14 cellular contexts compared by ENCODE assay signal in the genomic region with DNA sequence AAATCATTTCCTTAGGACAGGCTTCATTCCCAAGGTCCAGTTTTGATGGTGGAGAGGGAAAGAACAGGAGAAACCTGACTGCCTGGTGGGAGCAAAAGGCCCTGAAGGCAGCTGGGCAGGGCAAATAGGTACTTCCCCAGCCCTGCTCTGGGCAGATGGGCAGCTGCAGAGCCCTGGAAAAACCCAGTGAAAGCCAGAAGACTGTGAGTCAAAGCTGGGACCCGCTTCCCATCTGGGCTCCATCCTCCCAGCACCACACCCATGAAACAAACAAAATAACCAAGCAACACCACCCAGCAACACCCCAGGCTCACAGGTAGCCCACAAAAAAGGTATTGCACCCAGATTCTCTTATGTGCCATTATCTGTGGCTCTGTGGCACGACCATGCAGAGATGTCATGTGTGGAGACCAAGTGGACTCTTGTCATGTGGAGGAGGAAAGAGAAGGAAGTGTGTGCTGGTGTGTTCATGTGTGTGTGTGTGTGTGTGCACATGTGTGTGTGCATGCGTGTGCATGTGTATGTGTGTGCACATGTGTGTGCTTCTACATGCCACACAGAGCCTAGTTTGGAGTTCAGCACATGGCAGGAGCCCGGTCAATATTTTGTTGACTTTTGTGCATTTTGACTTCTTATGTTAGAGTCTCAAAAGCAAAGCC. TPM values are rescaled to one million over a fixed set of nuclear protein-coding genes. Genes with fewer than 3 reads are reported as not detected.
DNase-seq lines count a peak whose midpoint lies in the region; ATAC-seq and TF ChIP-seq lines count a peak whose summit lies in the region.
"Had no signal": no experiment of that assay in that cellular context is flagged by ENCODE, and none has a peak within 500 bp of the region (broad histone marks: within the 10 kb centered on the region; RNA-seq: fewer than 3 reads in every experiment).

No MANE protein-coding gene starts in this region.

- H3K27ac ChIP-seq in BLaER1 (0 out of 2 replicates have a peak overlapping the region, but pooled peaks have one; percentile 1), HEK293 (ENCODE audit: extremely low read depth, low read depth, low read length) (no peak overlapping the region), neuronal stem cell (replicated peaks; ENCODE audit: low read length) (no peak overlapping the region)
- H3K27ac ChIP-seq: A549 had no signal

- H3K4me3 ChIP-seq in BLaER1 (no peak overlapping the region), HEK293 (ENCODE audit: low read depth, low read length) (no peak overlapping the region), epithelial cell of esophagus (ENCODE audit: low read length) (no peak overlapping the region), neuronal stem cell (ENCODE audit: low read length in 2 of 2) (peak overlapping the region in 1 of 2 donors; percentile 40)
- H3K4me3 ChIP-seq: A549 had no signal

- H4K91ac ChIP-seq in neuronal stem cell (ENCODE audit: low read depth, low read length, poor library complexity): no peak overlapping the region

- DNase-seq in epithelial cell of esophagus (ENCODE audit: low read depth) (peak; percentile 45), neuronal stem cell (ENCODE audit: low spot score) (no peak), NCI-H2227 treated with DMSO at 0.1 percent for 48 hours (lab: John Stamatoyannopoulos, UW) (no peak), NCI-H1694 treated with DMSO at 0.1 percent for 48 hours (lab: John Stamatoyannopoulos, UW) (no peak)
- DNase-seq: CD4-positive, alpha-beta memory T cell; DMS79 treated with DMSO at 0.1 percent for 48 hours; Karpas-422; NCI-H2029; NCI-H510A treated with DMSO at 0.1 percent for 48 hours; SHP77 had no signal

- no peak overlapping the region for H3K14ac ChIP-seq in neuronal stem cell (ENCODE audit: low read length)

- H3K23ac ChIP-seq in neuronal stem cell (ENCODE audit: low read depth, low read length, poor library complexity): no peak overlapping the region

- H2BK15ac ChIP-seq in neuronal stem cell (ENCODE audit: low read length): no peak overlapping the region

- H2AFZ ChIP-seq in neuronal stem cell (ENCODE audit: low read length): no peak overlapping the region

- H3K79me1 ChIP-seq in neuronal stem cell (ENCODE audit: low read depth, low read length): no peaks in the 10 kb centered on the region

- H3K9ac ChIP-seq in BLaER1: no peak overlapping the region
- H3K9ac ChIP-seq in neuronal stem cell (ENCODE audit: low read depth, low read length, poor library complexity): no peak overlapping the region

- ATAC-seq in GM19452 (IDR thresholded peaks at IDR 0.05; ENCODE audit: unreplicated experiment): no peak
- ATAC-seq: A549 had no signal

- H4K20me1 ChIP-seq in BLaER1: no peaks in the 10 kb centered on the region

- no peak overlapping the region for H2BK12ac ChIP-seq in neuronal stem cell (ENCODE audit: low read length)

- H3K9me3 ChIP-seq in BLaER1: no peaks in the 10 kb centered on the region
- H3K9me3 ChIP-seq in HEK293 (ENCODE audit: control insufficient read depth, insufficient read depth, low read depth, low read length): no peaks in the 10 kb centered on the region
- no peaks in the 10 kb centered on the region for H3K9me3 ChIP-seq in neuronal stem cell (replicated peaks in 1 of 2; ENCODE audit: control insufficient read depth in 2 of 2, insufficient read depth in 1 of 2, low read depth in 1 of 2, low read length in 2 of 2)
- H3K9me3 ChIP-seq: A549 had no signal

- POLR2A ChIA-PET in HEK293 (lab: Yijun Ruan, JAX): no interaction called here

- H3K4me1 ChIP-seq in BLaER1: peaks cover 54% of the 10 kb centered on the region
- no peaks in the 10 kb centered on the region for H3K4me1 ChIP-seq in HEK293 (ENCODE audit: control insufficient read depth, insufficient read depth, low read length)
- peaks cover 0 to 2% of the 10 kb centered on the region in 2 donors for H3K4me1 ChIP-seq in neuronal stem cell (ENCODE audit: control insufficient read depth in 2 of 2, insufficient read depth in 1 of 2, low read depth in 1 of 2, low read length in 2 of 2)
- H3K4me1 ChIP-seq: A549 had no signal

- H2AK5ac ChIP-seq in neuronal stem cell (ENCODE audit: low read depth, low read length): no peak overlapping the region

- H3K18ac ChIP-seq in neuronal stem cell (ENCODE audit: low read length): peak overlapping the region; percentile 9

- no peaks in the 10 kb centered on the region for H3K27me3 ChIP-seq in BLaER1
- peaks cover 0 to 5% (median 0%) of the 10 kb centered on the region in 3 experiments for H3K27me3 ChIP-seq in neuronal stem cell (ENCODE audit: control insufficient read depth in 3 of 3, insufficient read depth in 3 of 3, low read depth in 1 of 3, low read length in 3 of 3)

- H2BK120ac ChIP-seq in neuronal stem cell (ENCODE audit: low read depth, low read length): no peak overlapping the region

- H3K36me3 ChIP-seq in BLaER1: no peaks in the 10 kb centered on the region
- no peaks in the 10 kb centered on the region for H3K36me3 ChIP-seq in HEK293 (ENCODE audit: control insufficient read depth in 2 of 2, insufficient read depth in 1 of 2, low read length in 2 of 2)
- H3K36me3 ChIP-seq in neuronal stem cell (replicated peaks in 1 of 2; ENCODE audit: control insufficient read depth in 2 of 2, insufficient read depth in 2 of 2, low read length in 2 of 2): no peaks in the 10 kb centered on the region

- CTCF ChIA-PET in HEK293 (lab: Yijun Ruan, JAX): interaction anchor here (0.6 to 1.2 kb wide), 3 partner anchors 12 to 186 kb away, joined by 3 to 5 read pairs (median 3); partner anchors contain the start of gene PTPRE

- H3K4me2 ChIP-seq in BLaER1 (peak overlapping the region; percentile 83), neuronal stem cell (ENCODE audit: insufficient read depth, low read length, poor library complexity, severe bottlenecking) (no peak overlapping the region)
- H3K4me2 ChIP-seq: A549 had no signal

- H4K8ac ChIP-seq in neuronal stem cell (ENCODE audit: low read depth, low read length): no peak overlapping the region

- no CpG with 5 or more reads among the region's 4 CpGs for WGBS in neuronal stem cell (ENCODE audit: extremely low coverage in 2 of 2, insufficient read length in 2 of 2, insufficient replicate concordance in 1 of 2), 2 donors

- H3K4ac ChIP-seq in neuronal stem cell (ENCODE audit: low read length): no peak overlapping the region

- no peak overlapping the region for H2BK5ac ChIP-seq in neuronal stem cell (ENCODE audit: low read length)

- TF ChIP-seq CTCF in HEK293 (tag by site-specific recombination; IDR thresholded peaks at IDR 0.05): no peak
- TF ChIP-seq CTCF in epithelial cell of esophagus (IDR thresholded peaks at IDR 0.05; ENCODE audit: insufficient read depth, low read depth, low read length, missing control alignments): no peak

TF ChIP-seq in HEK293, 187 proteins besides CTCF, POLR2A, EP300 and RAD21:
- TF ChIP-seq KLF9 (tag by site-specific recombination; IDR thresholded peaks at IDR 0.05; ENCODE audit: low read depth) (no peak), ZSCAN4 (tag by site-specific recombination; IDR thresholded peaks at IDR 0.05) (peak; percentile 62), ZNF560 (tag by site-specific recombination; IDR thresholded peaks at IDR 0.05; ENCODE audit: borderline replicate concordance) (no peak)

RNA-seq across cellular contexts. Expression of gene CLRN3, which starts 9.8 kb away (rescaled TPM):
- not detected for polyA plus RNA-seq in neuronal stem cell (2013, experiment 1 of 2)
- not detected for polyA plus RNA-seq in neuronal stem cell (2013, experiment 2 of 2)
- polyA plus RNA-seq: CD4-positive, alpha-beta memory T cell had no signal

RNA-seq across cellular contexts. Expression of gene PTPRE, which starts 24.0 kb away (rescaled TPM):
- polyA plus RNA-seq in neuronal stem cell (2013, experiment 1 of 2): 0.52 TPM
- polyA plus RNA-seq in neuronal stem cell (2013, experiment 2 of 2): 1.0 TPM
